Comparison of ENCODE assay signal across 17 cellular contexts in the genomic region with DNA sequence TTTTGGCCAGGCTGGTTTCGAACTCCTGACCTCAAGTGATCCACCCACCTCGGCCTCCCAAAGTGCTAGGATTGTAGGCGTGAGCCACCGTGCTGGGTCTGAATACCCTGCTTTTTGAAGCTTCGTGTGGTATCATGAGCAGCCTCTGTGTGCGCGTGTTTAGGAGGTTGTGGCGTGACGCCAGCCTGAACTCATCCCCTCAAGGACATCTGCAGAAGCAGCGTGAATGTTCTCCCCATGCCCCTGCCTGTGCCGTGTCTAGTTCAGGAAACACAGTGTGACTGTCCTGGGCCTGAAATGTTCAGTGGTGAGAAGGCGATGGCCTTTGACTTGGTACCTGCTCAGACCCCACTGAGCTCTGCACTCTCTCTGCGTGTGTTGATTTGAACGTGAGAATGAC. TPM values are rescaled to one million over a fixed set of nuclear protein-coding genes. Genes with fewer than 3 reads are reported as not detected.
DNase-seq lines count a peak whose midpoint lies in the region; ATAC-seq and TF ChIP-seq lines count a peak whose summit lies in the region.
"Had no signal": no experiment of that assay in that cellular context is flagged by ENCODE, and none has a peak within 500 bp of the region (broad histone marks: within the 10 kb centered on the region; RNA-seq: fewer than 3 reads in every experiment).

No MANE protein-coding gene starts in this region.

- no peaks in the 10 kb centered on the region for H3K9me3 Mint-ChIP-seq in stimulated activated naive CD8-positive, alpha-beta T cell treated with anti-CD3 and anti-CD28 coated beads, Interleukin-15, Interleukin-2, amounts not matched to agents 100 ng/mL and 50 ng/mL, for 24 hours
- H3K9me3 Mint-ChIP-seq in chondrocyte (ENCODE audit: low read depth) (peaks cover 9% of the 10 kb centered on the region), neural progenitor cell (no peaks in the 10 kb centered on the region), WTC11 (peaks cover 14% of the 10 kb centered on the region)
- H3K9me3 Mint-ChIP-seq: CD4-positive, alpha-beta T cell had no signal

- ATAC-seq in stimulated activated naive CD8-positive, alpha-beta T cell treated with anti-CD3 and anti-CD28 coated beads, Interleukin-15, Interleukin-2, amounts not matched to agents 100 U/mL and 50 U/mL, for 24 hours = no peak
- ATAC-seq in GM21529 (IDR thresholded peaks at IDR 0.05; ENCODE audit: unreplicated experiment) = no peak
- no peak for ATAC-seq in WTC11

- peak overlapping the region; percentile 58 for H3K27ac Mint-ChIP-seq in stimulated activated naive CD8-positive, alpha-beta T cell treated with anti-CD3 and anti-CD28 coated beads, Interleukin-15, Interleukin-2, amounts not matched to agents 100 ng/mL and 50 ng/mL, for 24 hours
- H3K27ac Mint-ChIP-seq in chondrocyte (ENCODE audit: unreplicated experiment) (no peak overlapping the region), neural progenitor cell (peak overlapping the region; percentile 37), WTC11 (no peak overlapping the region)
- H3K27ac Mint-ChIP-seq: B cell; CD4-positive, alpha-beta T cell had no signal

- H3K4me1 Mint-ChIP-seq in stimulated activated naive CD8-positive, alpha-beta T cell treated with anti-CD3 and anti-CD28 coated beads, Interleukin-15, Interleukin-2, amounts not matched to agents 100 ng/mL and 50 ng/mL, for 24 hours (ENCODE audit: low read depth) = peaks cover 12% of the 10 kb centered on the region
- H3K4me1 Mint-ChIP-seq in chondrocyte (ENCODE audit: low read depth) (no peaks in the 10 kb centered on the region), neural progenitor cell (peaks cover 16% of the 10 kb centered on the region), WTC11 (no peaks in the 10 kb centered on the region)
- H3K4me1 Mint-ChIP-seq: B cell had no signal

- no peaks in the 10 kb centered on the region for H3K79me2 ChIP-seq in neural progenitor cell (ENCODE audit: low read depth)

- no peak overlapping the region for H3K4me2 ChIP-seq in neural progenitor cell

- no peak overlapping the region for H2AFZ ChIP-seq in neural progenitor cell (replicated peaks)

- H3K4me3 Mint-ChIP-seq in stimulated activated naive CD8-positive, alpha-beta T cell treated with anti-CD3 and anti-CD28 coated beads, Interleukin-15, Interleukin-2, amounts not matched to agents 100 ng/mL and 50 ng/mL, for 24 hours = no peak overlapping the region
- no peak overlapping the region for H3K4me3 Mint-ChIP-seq in chondrocyte (ENCODE audit: unreplicated experiment)
- no peak overlapping the region for H3K4me3 Mint-ChIP-seq in neural progenitor cell
- no peak overlapping the region for H3K4me3 Mint-ChIP-seq in WTC11
- H3K4me3 Mint-ChIP-seq: B cell; CD4-positive, alpha-beta T cell had no signal

- no peak overlapping the region for H3K9ac ChIP-seq in neural progenitor cell

- DNase-seq in stimulated activated naive CD8-positive, alpha-beta T cell treated with anti-CD3 and anti-CD28 coated beads, Interleukin-15, Interleukin-2, amounts not matched to agents 100 U/mL and 50 U/mL, for 24 hours = no peak
- peak; percentile 63 for DNase-seq in chondrocyte (ENCODE audit: low spot score)
- no peak for DNase-seq in neural progenitor cell (ENCODE audit: low spot score)
- DNase-seq in WTC11 (ENCODE audit: low spot score) = no peak
- no peak for DNase-seq in NK-92 (lab: John Stamatoyannopoulos, UW; ENCODE audit: unreplicated experiment)
- DNase-seq: CD4-positive, alpha-beta T cell; DMS79 treated with DMSO at 0.1 percent for 48 hours; HCEC 1CT; Karpas-422; NCI-H1417; NCI-H2029; NCI-H2171 treated with DMSO at 0.1 percent for 48 hours; NCI-H510A; NCI-H82 had no signal

- H3K9me3 ChIP-seq in neural progenitor cell (ENCODE audit: low read depth) = no peaks in the 10 kb centered on the region

- H3K27ac ChIP-seq in neural progenitor cell = no peak overlapping the region

- no peaks in the 10 kb centered on the region for H4K20me1 ChIP-seq in neural progenitor cell (ENCODE audit: low read depth)

- no peaks in the 10 kb centered on the region for H3K27me3 Mint-ChIP-seq in stimulated activated naive CD8-positive, alpha-beta T cell treated with anti-CD3 and anti-CD28 coated beads, Interleukin-15, Interleukin-2, amounts not matched to agents 100 ng/mL and 50 ng/mL, for 24 hours
- H3K27me3 Mint-ChIP-seq in chondrocyte (ENCODE audit: low read depth) = no peaks in the 10 kb centered on the region
- H3K27me3 Mint-ChIP-seq in neural progenitor cell (ENCODE audit: insufficient read depth, low read depth) = peaks cover 2% of the 10 kb centered on the region
- no peaks in the 10 kb centered on the region for H3K27me3 Mint-ChIP-seq in WTC11 (ENCODE audit: low read depth)
- H3K27me3 Mint-ChIP-seq: B cell; CD4-positive, alpha-beta T cell had no signal

- no peaks in the 10 kb centered on the region for H3K36me3 ChIP-seq in neural progenitor cell

- peaks cover 80% of the 10 kb centered on the region for H3K36me3 Mint-ChIP-seq in stimulated activated naive CD8-positive, alpha-beta T cell treated with anti-CD3 and anti-CD28 coated beads, Interleukin-15, Interleukin-2, amounts not matched to agents 100 ng/mL and 50 ng/mL, for 24 hours (ENCODE audit: low read depth)
- peaks cover 52% of the 10 kb centered on the region for H3K36me3 Mint-ChIP-seq in chondrocyte (ENCODE audit: low read depth)
- H3K36me3 Mint-ChIP-seq in neural progenitor cell = peaks cover 21% of the 10 kb centered on the region
- peaks cover 72% of the 10 kb centered on the region for H3K36me3 Mint-ChIP-seq in WTC11

- H3K4me1 ChIP-seq in neural progenitor cell = no peaks in the 10 kb centered on the region

- POLR2A ChIA-PET in WTC11 (lab: Charles Lee) = no interaction called here

- H3K27me3 ChIP-seq in neural progenitor cell = no peaks in the 10 kb centered on the region

- TF ChIP-seq CTCF in chondrocyte (IDR thresholded peaks at IDR 0.05) = no peak
- no peak for TF ChIP-seq CTCF in neural progenitor cell (IDR thresholded peaks at IDR 0.05)
- TF ChIP-seq CTCF in WTC11 (IDR thresholded peaks at IDR 0.05) = no peak

- H3K4me3 ChIP-seq in neural progenitor cell = no peak overlapping the region

- CTCF ChIA-PET in WTC11 (lab: Charles Lee) = interaction anchor here (1.0 to 1.6 kb wide), 2 partner anchors 18 to 65 kb away, joined by 3 to 4 read pairs; no protein-coding TSS in a partner anchor

- H3F3A ChIP-seq in neural progenitor cell (ENCODE audit: low read depth) = no peaks in the 10 kb centered on the region

TF ChIP-seq in WTC11, 78 proteins besides CTCF, POLR2A, EP300 and RAD21 (continues in another document):
- TF ChIP-seq TCF7 (CRISPR knock-in tag; IDR thresholded peaks at IDR 0.05; ENCODE audit: low read depth) (no peak), IRF2 (CRISPR knock-in tag; IDR thresholded peaks at IDR 0.05; ENCODE audit: borderline replicate concordance, low read depth) (no peak), GRHL2 (CRISPR knock-in tag; IDR thresholded peaks at IDR 0.05; ENCODE audit: insufficient replicate concordance, severe bottlenecking) (no peak), ETV6 (CRISPR knock-in tag; IDR thresholded peaks at IDR 0.05) (no peak), CREB1 (CRISPR knock-in tag; IDR thresholded peaks at IDR 0.05) (no peak), CREM (CRISPR knock-in tag; IDR thresholded peaks at IDR 0.05) (no peak), ZNF317 (CRISPR knock-in tag; IDR thresholded peaks at IDR 0.05; ENCODE audit: borderline replicate concordance, low read depth) (no peak)
- TF ChIP-seq, protein P1, sequence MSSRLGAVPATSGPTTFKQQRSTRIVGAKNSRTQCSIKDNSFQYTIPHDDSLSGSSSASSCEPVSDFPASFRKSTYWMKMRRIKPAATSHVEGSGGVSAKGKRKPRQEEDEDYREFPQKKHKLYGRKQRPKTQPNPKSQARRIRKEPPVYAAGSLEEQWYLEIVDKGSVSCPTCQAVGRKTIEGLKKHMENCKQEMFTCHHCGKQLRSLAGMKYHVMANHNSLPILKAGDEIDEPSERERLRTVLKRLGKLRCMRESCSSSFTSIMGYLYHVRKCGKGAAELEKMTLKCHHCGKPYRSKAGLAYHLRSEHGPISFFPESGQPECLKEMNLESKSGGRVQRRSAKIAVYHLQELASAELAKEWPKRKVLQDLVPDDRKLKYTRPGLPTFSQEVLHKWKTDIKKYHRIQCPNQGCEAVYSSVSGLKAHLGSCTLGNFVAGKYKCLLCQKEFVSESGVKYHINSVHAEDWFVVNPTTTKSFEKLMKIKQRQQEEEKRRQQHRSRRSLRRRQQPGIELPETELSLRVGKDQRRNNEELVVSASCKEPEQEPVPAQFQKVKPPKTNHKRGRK (CRISPR knock-in tag; IDR thresholded peaks at IDR 0.05; ENCODE audit: borderline replicate concordance) = no peak
- TF ChIP-seq, protein P2, sequence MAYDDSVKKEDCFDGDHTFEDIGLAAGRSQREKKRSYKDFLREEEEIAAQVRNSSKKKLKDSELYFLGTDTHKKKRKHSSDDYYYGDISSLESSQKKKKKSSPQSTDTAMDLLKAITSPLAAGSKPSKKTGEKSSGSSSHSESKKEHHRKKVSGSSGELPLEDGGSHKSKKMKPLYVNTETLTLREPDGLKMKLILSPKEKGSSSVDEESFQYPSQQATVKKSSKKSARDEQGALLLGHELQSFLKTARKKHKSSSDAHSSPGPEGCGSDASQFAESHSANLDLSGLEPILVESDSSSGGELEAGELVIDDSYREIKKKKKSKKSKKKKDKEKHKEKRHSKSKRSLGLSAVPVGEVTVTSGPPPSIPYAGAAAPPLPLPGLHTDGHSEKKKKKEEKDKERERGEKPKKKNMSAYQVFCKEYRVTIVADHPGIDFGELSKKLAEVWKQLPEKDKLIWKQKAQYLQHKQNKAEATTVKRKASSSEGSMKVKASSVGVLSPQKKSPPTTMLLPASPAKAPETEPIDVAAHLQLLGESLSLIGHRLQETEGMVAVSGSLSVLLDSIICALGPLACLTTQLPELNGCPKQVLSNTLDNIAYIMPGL (CRISPR knock-in tag; IDR thresholded peaks at IDR 0.05) = no peak

RNA-seq across cellular contexts. Expression of a gene that starts 35.6 kb away (rescaled TPM):
- 72.5 to 104 TPM (median 73.2 TPM) in 3 replicates for total RNA-seq in chondrocyte
- 19.8 and 23.7 TPM in 2 replicates for total RNA-seq in neural progenitor cell (ENCODE audit: low replicate concordance)
- total RNA-seq in WTC11 (2021) = 70.3 to 72.6 TPM (median 70.5 TPM) in 3 replicates

Comparison
In these comparisons a context has a peak if more than half of its experiments do, and no peak if none do; other contexts are left out.
1. H3K27ac Mint-ChIP-seq: peak in stimulated activated naive CD8-positive, alpha-beta T cell treated with anti-CD3 and anti-CD28 coated beads, Interleukin-15, Interleukin-2, amounts not matched to agents 100 ng/mL and 50 ng/mL, for 24 hours (single experiment) and neural progenitor cell (single experiment); none in chondrocyte (single experiment) and WTC11 (single experiment).